In the genomic region with DNA sequence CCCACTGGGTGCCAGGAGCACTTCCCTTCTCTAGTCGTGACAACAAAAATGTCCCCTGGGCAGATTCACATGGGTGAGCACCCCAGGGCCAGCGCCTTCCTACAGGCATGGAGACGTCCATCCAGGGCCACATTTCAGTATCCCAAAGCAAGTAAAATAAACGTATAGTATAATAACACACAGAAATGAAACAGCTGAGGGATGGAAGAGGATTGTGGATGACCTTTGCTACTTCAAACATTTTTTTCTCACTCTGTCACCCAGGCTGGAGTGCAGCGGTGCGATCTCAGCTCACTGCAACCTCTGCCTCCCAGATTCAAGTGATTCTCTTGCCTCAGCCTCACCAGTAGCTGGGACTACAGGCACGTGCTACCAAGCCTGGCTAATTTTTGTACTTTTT, we compare ENCODE assay signal across 18 cellular contexts. TPM values are rescaled to one million over a fixed set of nuclear protein-coding genes. Genes with fewer than 3 reads are reported as not detected.
"Had no signal": no experiment of that assay in that cellular context is flagged by ENCODE, and none has a peak within 500 bp of the region (broad histone marks: within the 10 kb centered on the region; RNA-seq: fewer than 3 reads in every experiment).

No MANE protein-coding gene starts in this region.

- H3K9me3 ChIP-seq: ascending aorta, left ventricle myocardium inferior, mucosa of descending colon, neutrophil, tibial nerve, uterus had no signal

- H3K4me1 Mint-ChIP-seq: endodermal cell had no signal

- DNase-seq: activated CD4-positive, alpha-beta T cell treated with anti-CD3 and anti-CD28 coated beads, Interleukin-2, amount 10 ng/mL, durations not matched to agents 7 days and 5 days; activated CD4-positive, CD25-positive, alpha-beta regulatory T cell; activated CD8-positive, alpha-beta memory T cell treated with anti-CD3 and anti-CD28 coated beads, Interleukin-2, amount 50 U/mL, for 48 hours; activated naive CD4-positive, alpha-beta T cell treated with Interleukin-2 at 50 U/mL for 16 hours; activated naive CD8-positive, alpha-beta T cell treated with anti-CD3 and anti-CD28 coated beads, Interleukin-2, amount 50 U/mL, for 24 hours; dorsolateral prefrontal cortex; endodermal cell; left ventricle myocardium inferior; mucosa of descending colon; naive thymus-derived CD8-positive, alpha-beta T cell; stimulated activated CD4-positive, alpha-beta T cell treated with anti-CD3 and anti-CD28 coated beads, Interleukin-15, amount 100 ng/mL, for 24 hours; stimulated activated CD4-positive, alpha-beta T cell treated with anti-CD3 and anti-CD28 coated beads, Interleukin-4, amount 100 ng/mL, for 1 hour; stimulated activated naive CD4-positive, alpha-beta T cell; uterus had no signal

- H3K27ac Mint-ChIP-seq: activated CD4-positive, alpha-beta T cell treated with anti-CD3 and anti-CD28 coated beads, Interleukin-2, amount 10 ng/mL, durations not matched to agents 7 days and 5 days; activated naive CD8-positive, alpha-beta T cell treated with anti-CD3 and anti-CD28 coated beads, Interleukin-2, amount 50 U/mL, for 24 hours; endodermal cell; T-helper 2 cell treated with Interferon-gamma antibody and Interleukin-4, amounts not matched to agents 5 μg/mL and 100 μg/mL, for 36 hours had no signal

- H3K9me3 Mint-ChIP-seq: activated naive CD8-positive, alpha-beta T cell treated with anti-CD3 and anti-CD28 coated beads, Interleukin-2, amount 50 U/mL, for 24 hours; endodermal cell; naive thymus-derived CD8-positive, alpha-beta T cell; T-helper 2 cell treated with Interferon-gamma antibody and Interleukin-4, amounts not matched to agents 5 μg/mL and 100 μg/mL, for 36 hours had no signal

- H3K4me3 Mint-ChIP-seq: activated CD4-positive, alpha-beta T cell treated with anti-CD3 and anti-CD28 coated beads, Interleukin-2, amount 10 ng/mL, durations not matched to agents 7 days and 5 days; activated naive CD8-positive, alpha-beta T cell treated with anti-CD3 and anti-CD28 coated beads, Interleukin-2, amount 50 U/mL, for 24 hours; endodermal cell; naive thymus-derived CD8-positive, alpha-beta T cell; T-helper 2 cell treated with Interferon-gamma antibody and Interleukin-4, amounts not matched to agents 5 μg/mL and 100 μg/mL, for 36 hours had no signal

- H3K27me3 Mint-ChIP-seq: activated CD4-positive, alpha-beta T cell treated with anti-CD3 and anti-CD28 coated beads, Interleukin-2, amount 10 ng/mL, durations not matched to agents 7 days and 5 days; activated naive CD8-positive, alpha-beta T cell treated with anti-CD3 and anti-CD28 coated beads, Interleukin-2, amount 50 U/mL, for 24 hours; naive thymus-derived CD8-positive, alpha-beta T cell had no signal

- ATAC-seq: activated naive CD8-positive, alpha-beta T cell treated with anti-CD3 and anti-CD28 coated beads, Interleukin-2, amount 50 U/mL, for 24 hours; mucosa of descending colon; naive thymus-derived CD8-positive, alpha-beta T cell had no signal

RNA-seq across cellular contexts. Expression of gene CILP2, which starts 28.2 kb away (rescaled TPM):
- total RNA-seq: ascending aorta had no signal

RNA-seq across cellular contexts. Expression of gene TSSK6, which starts 51.0 kb away (rescaled TPM):
- total RNA-seq: ascending aorta had no signal

RNA-seq across cellular contexts. Expression of gene PBX4, which starts 52.2 kb away (rescaled TPM):
- total RNA-seq: ascending aorta, left ventricle myocardium inferior had no signal
